Comparison of ENCODE assay signal across 17 cellular contexts in the genomic region with DNA sequence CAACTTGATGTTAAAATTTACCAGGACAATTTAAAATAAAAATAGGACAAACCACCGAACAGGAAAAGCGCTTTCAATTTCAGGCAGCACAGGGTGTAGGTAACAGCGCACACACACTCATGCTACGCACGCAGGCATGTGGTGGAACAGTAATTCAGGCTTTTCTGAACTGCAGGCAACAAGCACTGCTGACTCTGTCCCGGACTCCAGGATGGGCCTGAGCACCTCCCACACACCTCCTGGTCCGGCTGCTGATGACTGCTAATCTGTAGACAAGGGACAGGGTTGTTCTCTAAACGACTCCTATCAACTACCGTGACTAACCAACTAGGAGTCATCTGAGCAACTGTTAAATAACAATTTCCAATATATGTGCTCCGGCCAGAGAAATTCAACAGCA.
DNase-seq lines count a peak whose midpoint lies in the region; TF ChIP-seq lines count a peak whose summit lies in the region.
"Had no signal": no experiment of that assay in that cellular context is flagged by ENCODE, and none has a peak within 500 bp of the region (broad histone marks: within the 10 kb centered on the region; RNA-seq: fewer than 3 reads in every experiment).

No MANE protein-coding gene starts in this region.

- H3K36me3 Mint-ChIP-seq in activated T-cell treated with anti-CD3 and anti-CD28 coated beads, Interleukin-2, amount 50 U/mL, for 24 hours (ENCODE audit: low read depth), result peaks cover 96% of the 10 kb centered on the region
- H3K36me3 Mint-ChIP-seq in activated CD4-positive, alpha-beta memory T cell treated with anti-CD3 and anti-CD28 coated beads, Interleukin-2, amount 10 ng/mL, durations not matched to agents 7 days and 5 days (ENCODE audit: low read depth), result peaks cover 75% of the 10 kb centered on the region
- H3K36me3 Mint-ChIP-seq in immature natural killer cell (peaks cover 11 to 36% (median 29%) of the 10 kb centered on the region in 3 donors), progenitor cell of endocrine pancreas (ENCODE audit: insufficient read depth) (peaks cover 29% of the 10 kb centered on the region)

- H3K27me3 Mint-ChIP-seq in activated T-cell treated with anti-CD3 and anti-CD28 coated beads, Interleukin-2, amount 50 U/mL, for 24 hours, result no peaks in the 10 kb centered on the region
- no peaks in the 10 kb centered on the region for H3K27me3 Mint-ChIP-seq in activated CD4-positive, alpha-beta memory T cell treated with anti-CD3 and anti-CD28 coated beads, Interleukin-2, amount 10 ng/mL, durations not matched to agents 7 days and 5 days
- H3K27me3 Mint-ChIP-seq in immature natural killer cell (ENCODE audit: low read depth in 3 of 3), result peaks cover 0 to 2% (median 0%) of the 10 kb centered on the region in 3 donors
- no peaks in the 10 kb centered on the region for H3K27me3 Mint-ChIP-seq in progenitor cell of endocrine pancreas

- CTCF ChIA-PET in activated CD4-positive, alpha-beta memory T cell treated with anti-CD3 and anti-CD28 coated beads, Interleukin-2, amount 10 ng/mL, durations not matched to agents 7 days and 5 days (lab: Charles Lee), result no interaction called here

- POLR2A ChIA-PET in activated CD4-positive, alpha-beta memory T cell treated with anti-CD3 and anti-CD28 coated beads, Interleukin-2, amount 10 ng/mL, durations not matched to agents 7 days and 5 days (lab: Charles Lee), result interaction anchor here (1.2 kb wide), 1 partner anchor 338 kb away, joined by 3 read pairs; no protein-coding TSS in a partner anchor

- H3K27ac Mint-ChIP-seq in activated T-cell treated with anti-CD3 and anti-CD28 coated beads, Interleukin-2, amount 50 U/mL, for 24 hours, result peak overlapping the region; percentile 55
- H3K27ac Mint-ChIP-seq in activated CD4-positive, alpha-beta memory T cell treated with anti-CD3 and anti-CD28 coated beads, Interleukin-2, amount 10 ng/mL, durations not matched to agents 7 days and 5 days, result peak overlapping the region; percentile 4
- H3K27ac Mint-ChIP-seq in immature natural killer cell (peak overlapping the region; percentile 42 to 90 (median 78)), progenitor cell of endocrine pancreas (peak overlapping the region; percentile 76)

- H3K4me3 Mint-ChIP-seq in activated T-cell treated with anti-CD3 and anti-CD28 coated beads, Interleukin-2, amount 50 U/mL, for 24 hours, result no peak overlapping the region
- no peak overlapping the region for H3K4me3 Mint-ChIP-seq in activated CD4-positive, alpha-beta memory T cell treated with anti-CD3 and anti-CD28 coated beads, Interleukin-2, amount 10 ng/mL, durations not matched to agents 7 days and 5 days
- H3K4me3 Mint-ChIP-seq in immature natural killer cell (peak overlapping the region; percentile 15 to 47 (median 18)), progenitor cell of endocrine pancreas (ENCODE audit: low read depth) (no peak overlapping the region)
- H3K4me3 Mint-ChIP-seq: activated T-cell treated with anti-CD3 and anti-CD28 coated beads, Interleukin-2, amount 50 U/mL, for 4 hours had no signal

- DNase-seq in activated T-cell treated with anti-CD3 and anti-CD28 coated beads, Interleukin-2, amount 50 U/mL, for 24 hours, result no peak
- DNase-seq in activated T-cell treated with anti-CD3 and anti-CD28 coated beads, Interleukin-2, amount 50 U/mL, for 48 hours, result no peak
- no peak for DNase-seq in activated CD4-positive, alpha-beta memory T cell treated with anti-CD3 and anti-CD28 coated beads, Interleukin-2, amount 10 ng/mL, durations not matched to agents 7 days and 5 days
- DNase-seq in immature natural killer cell (no peak), progenitor cell of endocrine pancreas (ENCODE audit: low spot score, unreplicated experiment) (no peak), DMS53 treated with DMSO at 0.1 percent for 48 hours (lab: John Stamatoyannopoulos, UW; ENCODE audit: unreplicated experiment) (no peak), germinal center (ENCODE audit: low spot score) (no peak)
- DNase-seq in stimulated activated CD8-positive, alpha-beta memory T cell treated with anti-CD3 and anti-CD28 coated beads, Interleukin-4, amount 100 ng/mL, for 48 hours, result no peak
- DNase-seq: activated T-cell treated with anti-CD3 and anti-CD28 coated beads, Interleukin-2, amount 50 U/mL, for 4 hours; anterior cingulate cortex; DND-41; MM.1S; nucleus accumbens; Peyer's patch; right lobe of liver; stomach; upper lobe of right lung had no signal

- H3K9me3 Mint-ChIP-seq in activated T-cell treated with anti-CD3 and anti-CD28 coated beads, Interleukin-2, amount 50 U/mL, for 24 hours, result no peaks in the 10 kb centered on the region
- H3K9me3 Mint-ChIP-seq in activated CD4-positive, alpha-beta memory T cell treated with anti-CD3 and anti-CD28 coated beads, Interleukin-2, amount 10 ng/mL, durations not matched to agents 7 days and 5 days, result no peaks in the 10 kb centered on the region
- H3K9me3 Mint-ChIP-seq in immature natural killer cell (no peaks in the 10 kb centered on the region), progenitor cell of endocrine pancreas (ENCODE audit: low read depth) (no peaks in the 10 kb centered on the region)
- H3K9me3 Mint-ChIP-seq: activated T-cell treated with anti-CD3 and anti-CD28 coated beads, Interleukin-2, amount 50 U/mL, for 4 hours had no signal

- H3K4me1 Mint-ChIP-seq in activated T-cell treated with anti-CD3 and anti-CD28 coated beads, Interleukin-2, amount 50 U/mL, for 24 hours (ENCODE audit: low read depth), result peaks cover 51% of the 10 kb centered on the region
- peaks cover 52% of the 10 kb centered on the region for H3K4me1 Mint-ChIP-seq in activated CD4-positive, alpha-beta memory T cell treated with anti-CD3 and anti-CD28 coated beads, Interleukin-2, amount 10 ng/mL, durations not matched to agents 7 days and 5 days
- peaks cover 55 to 59% of the 10 kb centered on the region in 2 donors for H3K4me1 Mint-ChIP-seq in immature natural killer cell
- peaks cover 10% of the 10 kb centered on the region for H3K4me1 Mint-ChIP-seq in progenitor cell of endocrine pancreas (ENCODE audit: low read depth)

- TF ChIP-seq CTCF in progenitor cell of endocrine pancreas (IDR thresholded peaks at IDR 0.05; ENCODE audit: unreplicated experiment), result no peak

Comparison
In these comparisons a context has a peak if more than half of its experiments do, and no peak if none do; other contexts are left out.
1. H3K27ac Mint-ChIP-seq: peak in every context shown above with its lines; median percentile 78 in immature natural killer cell; 76 in progenitor cell of endocrine pancreas; 55 in activated T-cell treated with anti-CD3 and anti-CD28 coated beads, Interleukin-2, amount 50 U/mL, for 24 hours; 4 in activated CD4-positive, alpha-beta memory T cell treated with anti-CD3 and anti-CD28 coated beads, Interleukin-2, amount 10 ng/mL, durations not matched to agents 7 days and 5 days.
2. H3K4me3 Mint-ChIP-seq: peak in immature natural killer cell (5 of 5); none in activated T-cell treated with anti-CD3 and anti-CD28 coated beads, Interleukin-2, amount 50 U/mL, for 24 hours (single experiment), activated CD4-positive, alpha-beta memory T cell treated with anti-CD3 and anti-CD28 coated beads, Interleukin-2, amount 10 ng/mL, durations not matched to agents 7 days and 5 days (single experiment) and progenitor cell of endocrine pancreas (single experiment).